In the genomic region with DNA sequence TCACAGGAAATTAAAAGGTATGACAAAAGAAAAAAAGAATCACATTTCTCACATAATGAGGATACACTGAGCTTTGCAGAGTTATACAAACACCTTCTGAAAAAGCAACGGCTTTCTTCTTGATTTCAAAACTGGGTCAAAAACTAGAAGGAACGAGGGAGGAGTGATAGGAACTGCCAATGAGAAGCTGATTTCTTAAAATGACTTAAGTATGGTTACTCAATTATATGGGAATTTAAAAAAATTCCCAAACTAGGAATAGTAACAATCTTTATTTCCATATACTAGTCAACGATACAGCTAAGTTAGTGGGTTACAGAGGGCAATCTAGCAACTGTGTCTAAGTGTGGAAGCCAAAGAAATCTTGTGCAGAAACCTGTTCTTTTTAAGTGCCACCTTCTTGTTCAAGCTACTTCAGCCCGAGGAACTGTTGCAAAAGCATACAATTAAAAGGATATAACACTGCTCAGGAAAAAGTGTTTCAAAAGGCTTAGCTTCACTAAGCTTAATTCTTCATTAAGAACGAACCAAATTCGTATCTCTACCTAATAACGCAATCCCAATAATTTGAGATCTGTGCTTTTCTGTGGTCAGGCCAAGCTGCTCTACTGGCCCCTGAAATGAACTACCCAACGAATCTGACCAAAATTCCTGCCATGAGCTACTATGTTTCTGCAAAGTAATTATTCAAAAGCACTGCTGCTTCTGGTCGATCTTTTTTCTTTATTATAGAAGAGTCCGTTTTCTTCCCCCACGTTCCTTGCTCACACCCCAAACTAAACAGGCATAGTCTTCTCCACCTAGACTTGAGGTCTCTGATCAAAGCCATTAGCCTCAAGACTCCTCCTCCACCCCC, we compare ENCODE assay signal across 8 cellular contexts. TPM values are rescaled to one million over a fixed set of nuclear protein-coding genes. Genes with fewer than 3 reads are reported as not detected.
A peak's percentile ranks its signal among the peaks of the same experiment; 100 is the strongest.
DNase-seq lines count a peak whose midpoint lies in the region; ATAC-seq, FAIRE-seq and TF ChIP-seq lines count a peak whose summit lies in the region.

No MANE protein-coding gene starts in this region.

- H3K36me3 Mint-ChIP-seq in IgD-negative memory B cell (no peaks in the 10 kb centered on the region), brain (peaks cover 5% of the 10 kb centered on the region)

- peak overlapping the region; percentile 99 for H3K27ac ChIP-seq in BLaER1

- peaks cover 60% of the 10 kb centered on the region for H4K20me1 ChIP-seq in BLaER1

- FAIRE-seq in GM12891 (lab: Jason Lieb, UNC), result no peak

- no peak for TF ChIP-seq CTCF in brain (conservative IDR thresholded peaks at IDR 0.05)

- H3K9ac ChIP-seq in BLaER1, result peak overlapping the region; percentile 99

- H3K9me3 Mint-ChIP-seq in IgD-negative memory B cell (no peaks in the 10 kb centered on the region), brain (no peaks in the 10 kb centered on the region)

- no peaks in the 10 kb centered on the region for H3K36me3 ChIP-seq in BLaER1

- H3K27me3 ChIP-seq in BLaER1 (no peaks in the 10 kb centered on the region), mononuclear cell (ENCODE audit: insufficient read depth, low read length) (no peaks in the 10 kb centered on the region)

- H3K4me1 Mint-ChIP-seq in IgD-negative memory B cell (peaks cover 45 to 63% (median 50%) of the 10 kb centered on the region in 3 donors), brain (peaks cover 76% of the 10 kb centered on the region)

- H3K4me1 ChIP-seq in BLaER1 (peaks cover 67% of the 10 kb centered on the region), mononuclear cell (ENCODE audit: insufficient read depth, low read length) (peaks cover 71% of the 10 kb centered on the region)

- no peak for ATAC-seq in activated CD4-positive, CD25-positive, alpha-beta regulatory T cell treated with anti-CD3 and anti-CD28 coated beads, Interleukin-2, amount 50 U/mL, for 24 hours
- no peak for ATAC-seq in HG02885 (IDR thresholded peaks at IDR 0.05; ENCODE audit: poor library complexity, unreplicated experiment)

- intact Hi-C loops in posterior cingulate gyrus (cut with DNase I), result loop anchor here (5.0 kb wide), 1 partner anchor 71 kb away; no protein-coding TSS in a partner anchor

- peak overlapping the region; percentile 95 for H3K4me3 ChIP-seq in BLaER1
- peak overlapping the region; percentile 94 for H3K4me3 ChIP-seq in mononuclear cell (ENCODE audit: low read length)

- peak overlapping the region; percentile 76 to 95 (median 91) for H3K27ac Mint-ChIP-seq in IgD-negative memory B cell
- H3K27ac Mint-ChIP-seq in brain, result peak overlapping the region; percentile 94 to 99 (median 95)

- H3K4me2 ChIP-seq in BLaER1, result peak overlapping the region; percentile 91

- no peaks in the 10 kb centered on the region for H3K27me3 Mint-ChIP-seq in IgD-negative memory B cell
- peaks cover 18% of the 10 kb centered on the region for H3K27me3 Mint-ChIP-seq in brain

- no peak for TF ChIP-seq POLR2A in GM12891 (IDR thresholded peaks at IDR 0.05; ENCODE audit: low read depth, low read length)

- H3K4me3 Mint-ChIP-seq in IgD-negative memory B cell (peak overlapping the region; percentile 85 to 97 (median 96)), brain (peak overlapping the region; percentile 86 to 96 (median 93))

- H3K9me3 ChIP-seq in BLaER1 (no peaks in the 10 kb centered on the region), mononuclear cell (ENCODE audit: low read depth, low read length) (no peaks in the 10 kb centered on the region)

- DNase-seq in posterior cingulate gyrus (no peak), GM12891 (ENCODE audit: insufficient read length, low spot score) (no peak)

TF ChIP-seq in GM12891, 5 proteins besides CTCF, POLR2A, EP300 and RAD21:
- TF ChIP-seq PAX5 (IDR thresholded peaks at IDR 0.05; ENCODE audit: insufficient read depth, low read length, severe bottlenecking), result no peak
- TF ChIP-seq POLR2AphosphoS5 (IDR thresholded peaks at IDR 0.05; ENCODE audit: low read depth, low read length), result no peak
- no peak for TF ChIP-seq POU2F2 (IDR thresholded peaks at IDR 0.05; ENCODE audit: low read depth, low read length)
- TF ChIP-seq SPI1 (IDR thresholded peaks at IDR 0.05; ENCODE audit: low read depth, low read length), result no peak
- no peak for TF ChIP-seq TAF1 (IDR thresholded peaks at IDR 0.05; ENCODE audit: low read depth, low read length)
TF ChIP-seq in GM12891: peak in this region for 0.

RNA-seq across cellular contexts. Expression of gene USP24, which starts 1.9 kb away (rescaled TPM):
- polyA plus RNA-seq in IgD-negative memory B cell (10.2 TPM), brain (ENCODE audit: insufficient read depth, low read depth, low replicate concordance) (6.6 TPM)
- 101 TPM for total RNA-seq in mononuclear cell
- polyA plus RNA-seq in GM12891 (2012; ENCODE audit: low read depth, missing spikeins), result 12.9 TPM
